ENCODE assay signal across 11 cellular contexts in genomic region chr1:15937146-15937545, GRCh38. TPM values are rescaled to one million over a fixed set of nuclear protein-coding genes. Genes with fewer than 3 reads are reported as not detected.
DNase-seq lines count a peak whose midpoint lies in the region; ATAC-seq, FAIRE-seq and TF ChIP-seq lines count a peak whose summit lies in the region.
"Had no signal": no experiment of that assay in that cellular context is flagged by ENCODE, and none has a peak within 500 bp of the region (broad histone marks: within the 10 kb centered on the region; RNA-seq: fewer than 3 reads in every experiment).

No MANE protein-coding gene starts in this region.

- no peaks in the 10 kb centered on the region for H3K9me1 ChIP-seq in endothelial cell of umbilical vein (replicated peaks; ENCODE audit: control insufficient read depth, extremely low read depth, insufficient read depth, low read length)

- H2BK120ac ChIP-seq in trophoblast cell (ENCODE audit: insufficient read depth, low read length, poor library complexity) = no peak overlapping the region

- no peaks in the 10 kb centered on the region for H3K9me3 Mint-ChIP-seq in Calu3 (ENCODE audit: low read depth, unreplicated experiment)

- FAIRE-seq in endothelial cell of umbilical vein (lab: Jason Lieb, UNC) = no peak
- FAIRE-seq: islet of Langerhans had no signal

- H2AK5ac ChIP-seq in trophoblast cell (ENCODE audit: low read length) = peak overlapping the region; percentile 18

- no peak for TF ChIP-seq EP300 in sigmoid colon (IDR thresholded peaks at IDR 0.05)

- no peak overlapping the region for H3K4me3 Mint-ChIP-seq in Calu3 (ENCODE audit: low read depth, unreplicated experiment)

- H3K9me3 ChIP-seq in endothelial cell of umbilical vein (replicated peaks; ENCODE audit: control insufficient read depth, insufficient read depth, low read length) (no peaks in the 10 kb centered on the region), trophoblast cell (ENCODE audit: insufficient read depth, low read depth, low read length) (peaks cover 2% of the 10 kb centered on the region), sigmoid colon (no peaks in the 10 kb centered on the region)
- H3K9me3 ChIP-seq: right lobe of liver had no signal

- TF ChIP-seq CTCF in Calu3 (IDR thresholded peaks at IDR 0.05; ENCODE audit: unreplicated experiment) = no peak
- no peak for TF ChIP-seq CTCF in endothelial cell of umbilical vein (IDR thresholded peaks at IDR 0.05; ENCODE audit: extremely low read depth in 1 of 2, insufficient read depth in 1 of 2, low read depth in 1 of 2, low read length in 2 of 2)
- no peak for TF ChIP-seq CTCF in sigmoid colon (IDR thresholded peaks at IDR 0.05)

- no peaks in the 10 kb centered on the region for H4K20me1 ChIP-seq in endothelial cell of umbilical vein (replicated peaks; ENCODE audit: control insufficient read depth, extremely low read depth, insufficient read depth, low read length)

- POLR2A ChIA-PET in endothelial cell of umbilical vein (lab: Charles Lee) = interaction anchor here (0.6 to 1.5 kb wide), 2 partner anchors 10 to 17 kb away, joined by 3 to 4 read pairs; no protein-coding TSS in a partner anchor

- H3K9ac ChIP-seq in endothelial cell of umbilical vein (replicated peaks; ENCODE audit: extremely low read depth, insufficient read depth, low read length) = peak overlapping the region; percentile 28
- H3K9ac ChIP-seq in trophoblast cell (ENCODE audit: low read length) = no peak overlapping the region

- H3K79me2 ChIP-seq in endothelial cell of umbilical vein (ENCODE audit: control insufficient read depth, insufficient read depth, low read length) (no peaks in the 10 kb centered on the region), trophoblast cell (ENCODE audit: control insufficient read depth, insufficient read depth, low read length, poor library complexity) (no peaks in the 10 kb centered on the region)

- H3K36me3 ChIP-seq in endothelial cell of umbilical vein (ENCODE audit: control insufficient read depth in 2 of 2, extremely low read depth in 1 of 2, insufficient read depth in 2 of 2, low read length in 2 of 2) (peaks cover 18 to 44% of the 10 kb centered on the region in 2 experiments), trophoblast cell (ENCODE audit: control insufficient read depth in 1 of 2, insufficient read depth in 2 of 2, low read length in 2 of 2) (peaks cover 70 to 75% of the 10 kb centered on the region in 2 experiments), sigmoid colon (peaks cover 46 to 98% (median 63%) of the 10 kb centered on the region in 4 donors)

- no peak overlapping the region for H3K23ac ChIP-seq in trophoblast cell (ENCODE audit: low read length)

- no peak overlapping the region for H3K18ac ChIP-seq in trophoblast cell (ENCODE audit: low read length)

- BruUV-seq in Calu3 (replicated peaks; lab: Mats Ljungman, UMichigan) = no TSS peak
- BruUV-seq in endothelial cell of umbilical vein (replicated peaks; lab: Mats Ljungman, UMichigan) = no TSS peak

- H3K27me3 ChIP-seq in endothelial cell of umbilical vein (ENCODE audit: control insufficient read depth in 2 of 2, insufficient read depth in 2 of 2, low read length in 2 of 2) (no peaks in the 10 kb centered on the region), trophoblast cell (ENCODE audit: insufficient read depth, low read length) (no peaks in the 10 kb centered on the region), sigmoid colon (no peaks in the 10 kb centered on the region)
- H3K27me3 ChIP-seq: right lobe of liver had no signal

- H3K4ac ChIP-seq in trophoblast cell (ENCODE audit: low read depth, low read length) = no peak overlapping the region

- TF ChIP-seq POLR2A in endothelial cell of umbilical vein (IDR thresholded peaks at IDR 0.05; ENCODE audit: low read depth, low read length) (no peak), sigmoid colon (IDR thresholded peaks at IDR 0.05) (no peak)

- DNase-seq in Calu3 (no peak), endothelial cell of umbilical vein (ENCODE audit: low read depth, low spot score) (no peak), trophoblast cell (no peak), cerebellar nuclear complex (lab: John Stamatoyannopoulos, UW) (no peak), NCI-H1105 treated with DMSO at 0.1 percent for 48 hours (lab: John Stamatoyannopoulos, UW) (no peak), dedifferentiated amniotic fluid mesenchymal stem cell (ENCODE audit: extremely low spot score) (no peak), sigmoid colon (no peak)
- DNase-seq: right lobe of liver; stimulated activated CD8-positive, alpha-beta memory T cell treated with anti-CD3 and anti-CD28 coated beads, Interleukin-4, amount 100 ng/mL, for 48 hours had no signal

- H2BK12ac ChIP-seq in trophoblast cell (ENCODE audit: low read length) = no peak overlapping the region

- CTCF ChIA-PET in Calu3 (lab: Charles Lee) = interaction anchor here (0.6 to 1.0 kb wide), 2 partner anchors 11 to 122 kb away, joined by 3 read pairs; no protein-coding TSS in a partner anchor
- CTCF ChIA-PET in endothelial cell of umbilical vein (lab: Charles Lee) = interaction anchor here (0.6 to 2.6 kb wide), 19 partner anchors 10 to 145 kb away, joined by 3 to 31 read pairs (median 4); partner anchors contain the start of genes SPEN and ZBTB17

- H3K27ac Mint-ChIP-seq in Calu3 (ENCODE audit: unreplicated experiment) = peak overlapping the region; percentile 77

- ATAC-seq in SK-N-SH treated with all-trans-retinoic acid at 6 μM for 48 hours = peak; percentile 3; the same call in 2 of the 3 replicates

- intact Hi-C loops in Calu3 (cut with micrococcal nuclease; ENCODE audit: unreplicated experiment) (no loop called here), endothelial cell of umbilical vein (cut with micrococcal nuclease) (loop anchor here (1.0 to 2.0 kb wide), 6 partner anchors 12 to 145 kb away; partner anchors contain the start of gene SPEN), sigmoid colon (cut with DNase I) (no loop called here)

- no peaks in the 10 kb centered on the region for H3K4me1 Mint-ChIP-seq in Calu3 (ENCODE audit: low read depth, unreplicated experiment)

- H3K14ac ChIP-seq in trophoblast cell (ENCODE audit: low read length) = no peak overlapping the region

- no peak overlapping the region for H4K8ac ChIP-seq in trophoblast cell (ENCODE audit: low read depth, low read length)

- H4K12ac ChIP-seq in trophoblast cell (ENCODE audit: low read depth, low read length) = no peak overlapping the region

- peak overlapping the region; percentile 5 for H4K91ac ChIP-seq in trophoblast cell (ENCODE audit: low read depth, low read length)

- peaks cover 65% of the 10 kb centered on the region for H3K36me3 Mint-ChIP-seq in Calu3 (ENCODE audit: insufficient read depth, unreplicated experiment)

- H3K4me3 ChIP-seq in endothelial cell of umbilical vein (replicated peaks in 1 of 3; ENCODE audit: insufficient read depth in 1 of 3, low read depth in 1 of 3, low read length in 3 of 3) (no peak overlapping the region), trophoblast cell (ENCODE audit: low read depth, low read length) (no peak overlapping the region), sigmoid colon (no peak overlapping the region)
- H3K4me3 ChIP-seq: right lobe of liver had no signal

- peak overlapping the region; percentile 18 for H2BK5ac ChIP-seq in trophoblast cell (ENCODE audit: low read depth, low read length, poor library complexity)

- peaks cover 7% of the 10 kb centered on the region for H3K79me1 ChIP-seq in trophoblast cell (ENCODE audit: low read length)

- no peak overlapping the region for H3K4me2 ChIP-seq in endothelial cell of umbilical vein (ENCODE audit: insufficient read depth, low read length)
- no peak overlapping the region for H3K4me2 ChIP-seq in trophoblast cell (ENCODE audit: low read length)

- H2AFZ ChIP-seq in endothelial cell of umbilical vein (ENCODE audit: low read depth, low read length) (no peak overlapping the region), trophoblast cell (ENCODE audit: insufficient read depth, low read length, poor library complexity) (no peak overlapping the region)

- H3K27me3 Mint-ChIP-seq in Calu3 (ENCODE audit: unreplicated experiment) = no peaks in the 10 kb centered on the region

- no CpG with 5 or more reads among the region's 7 CpGs for WGBS in trophoblast cell (ENCODE audit: extremely low coverage, insufficient coverage, insufficient read length)
- WGBS in sigmoid colon, 2 donors = 67 to 83% methylated on average over 7 of the region's 7 CpGs

- H3K4me1 ChIP-seq in endothelial cell of umbilical vein (ENCODE audit: control insufficient read depth, extremely low read depth, insufficient read depth, low read length) (peaks cover 26% of the 10 kb centered on the region), trophoblast cell (ENCODE audit: control insufficient read depth in 1 of 2, insufficient read depth in 2 of 2, low read length in 2 of 2) (peaks cover 21 to 23% of the 10 kb centered on the region in 2 experiments), sigmoid colon (peaks cover 0 to 15% (median 13%) of the 10 kb centered on the region in 4 donors)

- dilution Hi-C loops in endothelial cell of umbilical vein (cut with MboI; ENCODE audit: extremely low pct_ligation_motif_present, low sequenced_read_pairs) = no loop called here

- H3K27ac ChIP-seq in endothelial cell of umbilical vein (ENCODE audit: insufficient read depth, low read depth, low read length) (peak overlapping the region; percentile 72), trophoblast cell (ENCODE audit: low read depth, low read length) (peak overlapping the region; percentile 49), sigmoid colon (peak overlapping the region in 1 of 4 donors; percentile 19)
- H3K27ac ChIP-seq: right lobe of liver had no signal

TF ChIP-seq in endothelial cell of umbilical vein, 7 proteins besides CTCF, POLR2A, EP300 and RAD21:
- TF ChIP-seq GATA2 (IDR thresholded peaks at IDR 0.05; ENCODE audit: insufficient read depth, insufficient read length, low read depth, low read length) (no peak), JUN (IDR thresholded peaks at IDR 0.05; ENCODE audit: borderline replicate concordance, insufficient read depth, insufficient read length, low read depth) (no peak), FOS (IDR thresholded peaks at IDR 0.05; ENCODE audit: borderline replicate concordance, insufficient read depth, low read length) (no peak), EZH2 (IDR thresholded peaks at IDR 0.05; ENCODE audit: borderline replicate concordance, low read depth, low read length, severe bottlenecking) (no peak), MYC (IDR thresholded peaks at IDR 0.05; ENCODE audit: low read depth, low read length) (no peak)

RNA-seq across cellular contexts. Expression of gene ZBTB17, which starts 38.8 kb away (rescaled TPM):
- 22.1 and 26.6 TPM in 2 replicates for total RNA-seq in Calu3 (2022)
- 38.5 and 43.9 TPM in 2 replicates for total RNA-seq in endothelial cell of umbilical vein
- 72.7 and 76.2 TPM in 2 replicates for polyA plus RNA-seq in endothelial cell of umbilical vein
- 42.3 and 47.8 TPM in 2 replicates for polyA plus RNA-seq in endothelial cell of umbilical vein (2011; cell fraction: cytosol; rRNA removed)
- 226 and 245 TPM in 2 replicates for polyA plus RNA-seq in endothelial cell of umbilical vein (2011; cell fraction: nucleus; rRNA removed)
- 27.1 and 29.9 TPM in 2 replicates for polyA plus RNA-seq in endothelial cell of umbilical vein (2012)
- polyA minus RNA-seq in endothelial cell of umbilical vein = 55.6 and 66.1 TPM in 2 replicates
- 16.0 TPM for polyA minus RNA-seq in endothelial cell of umbilical vein (2011; cell fraction: cytosol; rRNA and poly(A)+ RNA removed)
- 49.6 and 75.2 TPM in 2 replicates for polyA minus RNA-seq in endothelial cell of umbilical vein (2011; cell fraction: nucleus; rRNA and poly(A)+ RNA removed)
- polyA plus RNA-seq in trophoblast cell (2013) = 28.3 and 29.2 TPM in 2 replicates
- total RNA-seq in sigmoid colon = 10 to 100 TPM; 22.1 to 38.5 (median 26.5) TPM
- 10 to 100 TPM; 17.4 to 38.7 (median 18.3) TPM for polyA plus RNA-seq in sigmoid colon
